24 cellular contexts compared by ENCODE assay signal in genomic region chr6:153927867-153928266, GRCh38.
"Had no signal": no experiment of that assay in that cellular context is flagged by ENCODE, and none has a peak within 500 bp of the region (broad histone marks: within the 10 kb centered on the region; RNA-seq: fewer than 3 reads in every experiment).

No MANE protein-coding gene starts in this region.

- H3K27ac ChIP-seq: HL-60, RWPE1 had no signal

- DNase-seq: KBM-7, MV-4-11, NCI-H1048, NCI-H1105, NCI-H1417 treated with DMSO at 0.1 percent for 48 hours, NCI-H146, NCI-H1694 treated with DMSO at 0.1 percent for 48 hours, NCI-H1930, NCI-H2081, NCI-H2107, NCI-H226, NCI-H446, NCI-H510A, NCI-H524 treated with DMSO at 0.1 percent for 48 hours, NCI-H69, NCI-H774, PC-3, SHP77, SK-N-SH, SW 1271 had no signal

- H3K9ac ChIP-seq: SK-N-SH had no signal

- H3K9me3 ChIP-seq: SK-N-SH had no signal

- FAIRE-seq: HTR-8/SVneo had no signal

- ATAC-seq: Panc1, PC-3 had no signal

- H3K4me2 ChIP-seq: SK-N-SH had no signal
